Comparison of ENCODE assay signal across 34 cellular contexts in genomic region chr20:63879264-63879663, GRCh38. TPM values are rescaled to one million over a fixed set of nuclear protein-coding genes. Genes with fewer than 3 reads are reported as not detected.
"Had no signal": no experiment of that assay in that cellular context is flagged by ENCODE, and none has a peak within 500 bp of the region (broad histone marks: within the 10 kb centered on the region; RNA-seq: fewer than 3 reads in every experiment).

No MANE protein-coding gene starts in this region.

- H3K9me3 ChIP-seq: gastroesophageal sphincter, heart right ventricle, left lung, mucosa of descending colon, prostate gland, spleen, testis, tibial artery had no signal

- H3K4me3 ChIP-seq: dorsolateral prefrontal cortex, gastroesophageal sphincter, heart right ventricle, left lung, mucosa of descending colon, neural progenitor cell, prostate gland, skin epidermis, spleen, testis, tibial artery had no signal

- H3K4me3 Mint-ChIP-seq: mesothelial cell of epicardium; naive B cell; natural killer cell treated with Interleukin-12 subunit alpha and Interleukin-12 subunit beta and Interleukin-15 and Interleukin-18, amount 100 ng/mL, for 72 hours; neural progenitor cell; stimulated activated memory B cell treated with anti-CD40 and anti-IgM and Interleukin-4, amounts not matched to agents 10 μg/mL and 1 μg/mL and 100 μg/mL, for 72 hours; type B pancreatic cell had no signal

- H3K36me3 ChIP-seq: neural progenitor cell had no signal

- H3K27me3 ChIP-seq: dorsolateral prefrontal cortex, gastroesophageal sphincter, heart right ventricle, left lung, neural progenitor cell, spleen, testis, tibial artery had no signal

- H3K4me1 Mint-ChIP-seq: mesothelial cell of epicardium, neural progenitor cell had no signal

- DNase-seq: dorsolateral prefrontal cortex; effector CD4-positive, alpha-beta T cell; foreskin fibroblast; heart right ventricle; hippocampal formation; left cardiac atrium; left lung; mesenchymal stem cell; mucosa of descending colon; naive B cell; nucleus accumbens; stimulated activated CD4-positive, alpha-beta T cell treated with anti-CD3 and anti-CD28 coated beads, Interleukin-4, amount 100 ng/mL, for 4 hours; stimulated activated naive CD8-positive, alpha-beta T cell treated with anti-CD3 and anti-CD28 coated beads, Interleukin-15, Interleukin-2, amounts not matched to agents 100 U/mL and 50 U/mL, for 24 hours; substantia nigra; testis; tibial artery had no signal

- H3K4me2 ChIP-seq: neural progenitor cell had no signal

- H3K27ac ChIP-seq: dorsolateral prefrontal cortex, epithelial cell of prostate, gastroesophageal sphincter, heart right ventricle, left lung, neural progenitor cell, prostate gland, skin epidermis, testis, tibial artery had no signal

- H3K27me3 Mint-ChIP-seq: naive B cell; natural killer cell treated with Interleukin-12 subunit alpha and Interleukin-12 subunit beta and Interleukin-15 and Interleukin-18, amount 100 ng/mL, for 72 hours; stimulated activated memory B cell treated with anti-CD40 and anti-IgM and Interleukin-4, amounts not matched to agents 10 μg/mL and 1 μg/mL and 100 μg/mL, for 72 hours; type B pancreatic cell had no signal

- H3K4me1 ChIP-seq: gastroesophageal sphincter, neural progenitor cell, testis, tibial artery had no signal

- H2AFZ ChIP-seq: neural progenitor cell had no signal

- ATAC-seq: esophagus mucosa; gastroesophageal sphincter; heart right ventricle; left cardiac atrium; left lung; mucosa of descending colon; natural killer cell treated with Interleukin-12 subunit alpha and Interleukin-12 subunit beta and Interleukin-15 and Interleukin-18, amount 100 ng/mL, for 72 hours; right cardiac atrium; stimulated activated memory B cell treated with anti-CD40 and anti-IgM and Interleukin-4, amounts not matched to agents 10 μg/mL and 1 μg/mL and 100 μg/mL, for 72 hours; stimulated activated naive CD8-positive, alpha-beta T cell treated with anti-CD3 and anti-CD28 coated beads, Interleukin-15, Interleukin-2, amounts not matched to agents 100 U/mL and 50 U/mL, for 24 hours had no signal

- H3K27ac Mint-ChIP-seq: mesothelial cell of epicardium; natural killer cell treated with Interleukin-12 subunit alpha and Interleukin-12 subunit beta and Interleukin-15 and Interleukin-18, amount 100 ng/mL, for 72 hours; neural progenitor cell; stimulated activated memory B cell treated with anti-CD40 and anti-IgM and Interleukin-4, amounts not matched to agents 10 μg/mL and 1 μg/mL and 100 μg/mL, for 72 hours; type B pancreatic cell had no signal

- H3K9me3 Mint-ChIP-seq: mesothelial cell of epicardium; naive B cell; natural killer cell treated with Interleukin-12 subunit alpha and Interleukin-12 subunit beta and Interleukin-15 and Interleukin-18, amount 100 ng/mL, for 72 hours; neural progenitor cell; stimulated activated memory B cell treated with anti-CD40 and anti-IgM and Interleukin-4, amounts not matched to agents 10 μg/mL and 1 μg/mL and 100 μg/mL, for 72 hours; type B pancreatic cell had no signal

RNA-seq across cellular contexts. Expression of gene ABHD16B, which starts 18.0 kb away (rescaled TPM):
- total RNA-seq: esophagus mucosa; gastroesophageal sphincter; heart right ventricle; kidney epithelial cell; left cardiac atrium; lower leg skin; lung microvascular endothelial cell; mesothelial cell of epicardium; mucosa of descending colon; natural killer cell treated with Interleukin-12 subunit alpha and Interleukin-12 subunit beta and Interleukin-15 and Interleukin-18, amount 100 ng/mL, for 72 hours; osteocyte; renal cortical epithelial cell; right cardiac atrium; spleen; urinary bladder had no signal
